Comparison of ENCODE assay signal across 1 cellular context in genomic region chr2:159217661-159218060, GRCh38.
TF ChIP-seq lines count a peak whose summit lies in the region.

No MANE protein-coding gene starts in this region.

TF ChIP-seq in SK-N-SH treated with all-trans-retinoic acid at 6 μM for 48 hours, 23 proteins besides CTCF, POLR2A, EP300 and RAD21 (continued from another document):
- TF ChIP-seq PATZ1 (CRISPR knock-in tag; IDR thresholded peaks at IDR 0.05; ENCODE audit: borderline replicate concordance): no peak
